In the genomic region with DNA sequence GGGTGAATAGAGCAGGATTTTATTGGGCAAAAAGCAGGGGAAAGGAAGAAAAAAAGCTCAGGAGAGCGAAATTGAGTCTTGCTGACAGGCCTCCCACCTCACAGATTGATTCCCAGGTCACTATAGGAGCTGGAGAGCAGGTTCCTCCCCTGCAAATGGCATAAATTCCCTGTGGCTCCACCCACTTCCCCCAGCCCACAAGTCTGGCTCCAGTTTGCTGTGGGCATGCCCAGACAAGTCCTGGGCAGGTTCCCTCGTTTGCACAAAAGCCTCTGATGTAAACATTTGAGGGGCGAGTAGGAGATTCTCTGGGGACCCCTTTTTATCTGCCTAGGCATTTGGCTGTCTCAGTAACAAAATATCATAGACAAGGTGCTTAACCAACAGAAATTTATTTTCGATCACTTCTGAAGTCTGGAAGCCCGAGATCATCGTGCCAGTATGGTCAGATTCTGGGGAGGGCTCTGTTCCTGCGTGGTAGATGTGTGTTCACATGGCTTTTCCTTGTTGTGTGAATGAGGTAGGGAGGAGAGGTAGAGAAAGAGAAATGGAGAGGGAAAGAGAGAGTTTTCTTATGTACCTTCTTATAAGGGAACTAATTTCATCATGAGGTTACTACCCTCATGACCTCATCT, we compare ENCODE assay signal across 9 cellular contexts.
DNase-seq lines count a peak whose midpoint lies in the region; ATAC-seq, FAIRE-seq and TF ChIP-seq lines count a peak whose summit lies in the region.
"Had no signal": no experiment of that assay in that cellular context is flagged by ENCODE, and none has a peak within 500 bp of the region (broad histone marks: within the 10 kb centered on the region; RNA-seq: fewer than 3 reads in every experiment).

No MANE protein-coding gene starts in this region.

- H3K4me3 ChIP-seq in tibial nerve: no peak overlapping the region

- TF ChIP-seq EP300 in tibial nerve (IDR thresholded peaks at IDR 0.05): no peak

- no peak for TF ChIP-seq CTCF in WTC11 (IDR thresholded peaks at IDR 0.05)
- no peak for TF ChIP-seq CTCF in tibial nerve (IDR thresholded peaks at IDR 0.05)

- no peaks in the 10 kb centered on the region for H3K27me3 Mint-ChIP-seq in WTC11 (ENCODE audit: low read depth)
- H3K27me3 Mint-ChIP-seq: CD4-positive, CD25-positive, alpha-beta regulatory T cell had no signal

- peaks cover 42% of the 10 kb centered on the region for H3K9me3 Mint-ChIP-seq in WTC11

- H3K9me3 ChIP-seq in tibial nerve: peaks cover 0 to 7% (median 0%) of the 10 kb centered on the region in 4 donors

- POLR2A ChIA-PET in WTC11 (lab: Charles Lee): no interaction called here

- FAIRE-seq in GM19239 (lab: Jason Lieb, UNC): no peak

- H3K27me3 ChIP-seq in tibial nerve: no peaks in the 10 kb centered on the region

- no peaks in the 10 kb centered on the region for H3K4me1 ChIP-seq in tibial nerve

- intact Hi-C loops in left colon (cut with DNase I, micrococcal nuclease): no loop called here

- H3K27ac ChIP-seq in tibial nerve: no peak overlapping the region

- no peak for TF ChIP-seq POLR2A in tibial nerve (IDR thresholded peaks at IDR 0.05)

- WGBS in tibial nerve, 2 donors: 68 to 69% methylated on average over 7 of the region's 7 CpGs

- H3K36me3 ChIP-seq in tibial nerve: no peaks in the 10 kb centered on the region

- ATAC-seq in HG03108 (IDR thresholded peaks at IDR 0.05; ENCODE audit: unreplicated experiment) (peak; percentile 67), WTC11 (peak; percentile 99), left colon (no peak)

- CTCF ChIA-PET in WTC11 (lab: Charles Lee): no interaction called here

- H3K36me3 Mint-ChIP-seq in WTC11: peaks cover 35% of the 10 kb centered on the region
- H3K36me3 Mint-ChIP-seq: CD4-positive, CD25-positive, alpha-beta regulatory T cell had no signal

- H3K4me3 Mint-ChIP-seq in WTC11: no peak overlapping the region
- H3K4me3 Mint-ChIP-seq: CD4-positive, CD25-positive, alpha-beta regulatory T cell had no signal

- DNase-seq in NOMO-1 treated with DMSO at 0.1 percent for 48 hours (lab: John Stamatoyannopoulos, UW; ENCODE audit: unreplicated experiment) (peak; percentile 5), NOMO-1 treated with dmso at 0.1 percent for 144 hours (lab: John Stamatoyannopoulos, UW; ENCODE audit: unreplicated experiment) (no peak), WTC11 (ENCODE audit: low spot score) (peak; percentile 33), pulmonary artery endothelial cell (ENCODE audit: low read depth, low spot score) (peak; percentile 3), GM19239 (ENCODE audit: insufficient read length, low spot score) (no peak), tibial nerve (ENCODE audit: low spot score in 2 of 2) (no peak), left colon (no peak)

- peaks cover 14% of the 10 kb centered on the region for H3K4me1 Mint-ChIP-seq in WTC11
- H3K4me1 Mint-ChIP-seq: CD4-positive, CD25-positive, alpha-beta regulatory T cell had no signal

- H3K27ac Mint-ChIP-seq in WTC11: peak overlapping the region; percentile 95
- H3K27ac Mint-ChIP-seq: CD4-positive, CD25-positive, alpha-beta regulatory T cell had no signal

TF ChIP-seq in WTC11, 78 proteins besides CTCF, POLR2A, EP300 and RAD21:
- peak; percentile 98 for TF ChIP-seq TP53 (CRISPR knock-in tag; IDR thresholded peaks at IDR 0.05)
- TF ChIP-seq ETV6 (CRISPR knock-in tag; IDR thresholded peaks at IDR 0.05): no peak

Comparison
In these comparisons a context has a peak if more than half of its experiments do, and no peak if none do; other contexts are left out.
1. DNase-seq: peak in NOMO-1 treated with DMSO at 0.1 percent for 48 hours (single experiment), WTC11 (single experiment) and pulmonary artery endothelial cell (single experiment); none in NOMO-1 treated with dmso at 0.1 percent for 144 hours (single experiment), GM19239 (single experiment), tibial nerve (0 of 2) and left colon (0 of 2).